9 cellular contexts compared by ENCODE assay signal in genomic region chr18:21682276-21683051, GRCh38. TPM values are rescaled to one million over a fixed set of nuclear protein-coding genes. Genes with fewer than 3 reads are reported as not detected.
DNase-seq lines count a peak whose midpoint lies in the region; ATAC-seq and TF ChIP-seq lines count a peak whose summit lies in the region.
"Had no signal": no experiment of that assay in that cellular context is flagged by ENCODE, and none has a peak within 500 bp of the region (broad histone marks: within the 10 kb centered on the region; RNA-seq: fewer than 3 reads in every experiment).

No MANE protein-coding gene starts in this region.

- H3K9me3 ChIP-seq in left ventricle myocardium inferior (replicated peaks) = no peaks in the 10 kb centered on the region

- H3K27me3 ChIP-seq in left ventricle myocardium inferior (ENCODE audit: low read depth) = no peaks in the 10 kb centered on the region

- no peak for TF ChIP-seq CTCF in left ventricle myocardium inferior (IDR thresholded peaks at IDR 0.05; ENCODE audit: borderline replicate concordance)

- H3K4me1 ChIP-seq in left ventricle myocardium inferior = peaks cover 22% of the 10 kb centered on the region

- no peaks in the 10 kb centered on the region for H3K36me3 ChIP-seq in left ventricle myocardium inferior

- peak; percentile 69 for DNase-seq in activated CD8-positive, alpha-beta memory T cell treated with anti-CD3 and anti-CD28 coated beads for 24 hours
- DNase-seq in activated CD8-positive, alpha-beta memory T cell treated with anti-CD3 and anti-CD28 coated beads, Interleukin-2, amount 50 U/mL, for 4 hours = no peak
- peak; percentile 41 to 48 for DNase-seq in activated T-cell treated with anti-CD3 and anti-CD28 coated beads, Interleukin-2, amount 50 U/mL, for 48 hours
- DNase-seq in left ventricle myocardium inferior (no peak), NCI-H187 (lab: John Stamatoyannopoulos, UW) (no peak)

- H3K4me3 ChIP-seq in left ventricle myocardium inferior = peak overlapping the region; percentile 57
- peak overlapping the region in 5 of 7 experiments; percentile 8 to 32 (median 13) for H3K4me3 ChIP-seq in skin epidermis

- H3K27ac ChIP-seq in left ventricle myocardium inferior (replicated peaks) (peak overlapping the region; percentile 81), skin epidermis (peak overlapping the region in 20 of 21 experiments; percentile 15 to 88 (median 74))
- H3K27ac ChIP-seq: C4-2B had no signal

- intact Hi-C loops in left ventricle myocardium inferior (cut with micrococcal nuclease) = no loop called here

- ATAC-seq in HG03442 (IDR thresholded peaks at IDR 0.05; ENCODE audit: unreplicated experiment) = peak; percentile 41
- no peak for ATAC-seq in HG03025 (IDR thresholded peaks at IDR 0.05; ENCODE audit: low FRiP score, unreplicated experiment)

RNA-seq across cellular contexts. Expression of gene ABHD3, which starts 22.1 kb away (rescaled TPM):
- total RNA-seq in left ventricle myocardium inferior = 3.7 TPM

RNA-seq across cellular contexts. Expression of gene MIB1, which starts 58.1 kb away (rescaled TPM):
- 19.5 TPM for total RNA-seq in left ventricle myocardium inferior

Comparison
In these comparisons a context has a peak if more than half of its experiments do, and no peak if none do; other contexts are left out.
1. DNase-seq: peak in activated CD8-positive, alpha-beta memory T cell treated with anti-CD3 and anti-CD28 coated beads for 24 hours (single experiment) and activated T-cell treated with anti-CD3 and anti-CD28 coated beads, Interleukin-2, amount 50 U/mL, for 48 hours (2 of 2); none in activated CD8-positive, alpha-beta memory T cell treated with anti-CD3 and anti-CD28 coated beads, Interleukin-2, amount 50 U/mL, for 4 hours (single experiment), left ventricle myocardium inferior (single experiment) and NCI-H187 (0 of 2).